ENCODE assay signal across 15 cellular contexts in genomic region chr10:5596611-5597341, GRCh38.
DNase-seq lines count a peak whose midpoint lies in the region; ATAC-seq, FAIRE-seq and TF ChIP-seq lines count a peak whose summit lies in the region.
"Had no signal": no experiment of that assay in that cellular context is flagged by ENCODE, and none has a peak within 500 bp of the region (broad histone marks: within the 10 kb centered on the region; RNA-seq: fewer than 3 reads in every experiment).

No MANE protein-coding gene starts in this region.

- peak overlapping the region in 1 of 2 experiments; percentile 40 for H3K4ac ChIP-seq in mesenchymal stem cell (ENCODE audit: low read depth in 1 of 2, low read length in 2 of 2)

- peak overlapping the region; percentile 39 for H3K9ac ChIP-seq in mesenchymal stem cell (ENCODE audit: low read length)

- H3K4me1 ChIP-seq in A549 (peaks cover 28% of the 10 kb centered on the region), mesenchymal stem cell (ENCODE audit: control insufficient read depth, insufficient read depth, low read depth, low read length) (peaks cover 25% of the 10 kb centered on the region)

- peak overlapping the region; percentile 4 for H2AK5ac ChIP-seq in mesenchymal stem cell (ENCODE audit: low read length, severe bottlenecking)

- H2BK5ac ChIP-seq in mesenchymal stem cell (ENCODE audit: low read depth, low read length, poor library complexity, severe bottlenecking), result no peak overlapping the region

- H3K4me3 ChIP-seq in A549 (no peak overlapping the region), brain microvascular endothelial cell (ENCODE audit: low read depth, low read length) (no peak overlapping the region), mesenchymal stem cell (ENCODE audit: insufficient read depth in 1 of 2, low read depth in 1 of 2, low read length in 2 of 2) (peak overlapping the region in 1 of 2 experiments; percentile 57)
- H3K4me3 ChIP-seq: adrenal gland, tibial nerve had no signal

- peak; percentile 20 to 28; a peak in 3 of 6 replicates for ATAC-seq in A549
- ATAC-seq in stimulated activated effector memory CD8-positive, alpha-beta T cell treated with anti-CD3 and anti-CD28 coated beads, Interleukin-12 subunit alpha, Interleukin-12 subunit beta, amount 100 ng/mL, for 72 hours, result no peak
- no peak for ATAC-seq in HG02571 (IDR thresholded peaks at IDR 0.05; ENCODE audit: unreplicated experiment)

- H3K4me2 ChIP-seq in A549 (peak overlapping the region; percentile 71), mesenchymal stem cell (ENCODE audit: low read length, poor library complexity, severe bottlenecking) (no peak overlapping the region)

- H3K9me3 ChIP-seq in A549 (no peaks in the 10 kb centered on the region), mesenchymal stem cell (ENCODE audit: control insufficient read depth, low read length) (no peaks in the 10 kb centered on the region)
- H3K9me3 ChIP-seq: adrenal gland, tibial nerve had no signal

- DNase-seq in A549 (ENCODE audit: low read depth in 1 of 2, low spot score in 1 of 2) (no peak), HT1080 (ENCODE audit: low read depth) (peak; percentile 28), brain microvascular endothelial cell (no peak), mesenchymal stem cell (peak; percentile 53), SIG-M5 (lab: John Stamatoyannopoulos, UW) (no peak)
- DNase-seq in stimulated activated effector memory CD8-positive, alpha-beta T cell treated with anti-CD3 and anti-CD28 coated beads, Interleukin-12 subunit alpha, Interleukin-12 subunit beta, amount 100 ng/mL, for 72 hours (ENCODE audit: low spot score in 2 of 2), result no peak
- no peak for DNase-seq in stimulated activated CD4-positive, alpha-beta T cell treated with anti-CD3 and anti-CD28 coated beads, Interleukin-4, amount 100 ng/mL, for 4 hours
- DNase-seq: activated T-cell treated with anti-CD3 and anti-CD28 coated beads, Interleukin-2, amount 50 U/mL, for 72 hours; adrenal gland; DMS 273 treated with DMSO at 0.1 percent for 48 hours; hypothalamus; NCI-H1930 had no signal

- FAIRE-seq in A549 (lab: Jason Lieb, UNC), result no peak
- FAIRE-seq: colon had no signal

- no peaks in the 10 kb centered on the region for H3K79me1 ChIP-seq in mesenchymal stem cell (replicated peaks; ENCODE audit: low read length, poor library complexity, severe bottlenecking)

- peak overlapping the region; percentile 57 for H4K8ac ChIP-seq in mesenchymal stem cell (ENCODE audit: low read length)

- H3K18ac ChIP-seq in mesenchymal stem cell (ENCODE audit: low read depth in 1 of 2, low read length in 2 of 2), result peak overlapping the region; percentile 67 to 93

- H3K27me3 ChIP-seq in brain microvascular endothelial cell (replicated peaks), result no peaks in the 10 kb centered on the region
- no peaks in the 10 kb centered on the region for H3K27me3 ChIP-seq in mesenchymal stem cell (ENCODE audit: control insufficient read depth in 1 of 2, insufficient read depth in 1 of 2, low read length in 2 of 2)
- H3K27me3 ChIP-seq: adrenal gland, tibial nerve had no signal

- in situ Hi-C loops in brain microvascular endothelial cell (cut with HindIII; ENCODE audit: low pct_ligation_motif_present, low sequenced_read_pairs), result no loop called here

- H2BK15ac ChIP-seq in mesenchymal stem cell (ENCODE audit: low read depth, poor library complexity, severe bottlenecking), result peak overlapping the region; percentile 38

- H2BK12ac ChIP-seq in mesenchymal stem cell (ENCODE audit: low read length in 2 of 2), result peak overlapping the region; percentile 51 to 82

- 76% methylated on average over 22 of the region's 26 CpGs for WGBS in A549 (ENCODE audit: missing lambda C conversion rate)
- WGBS in mesenchymal stem cell, result 82% methylated on average over 26 of the region's 26 CpGs

- peak overlapping the region; percentile 40 for H2BK120ac ChIP-seq in mesenchymal stem cell (ENCODE audit: low read depth, low read length)

- TF ChIP-seq CTCF in A549 (IDR thresholded peaks at IDR 0.05) (no peak), brain microvascular endothelial cell (IDR thresholded peaks at IDR 0.05; ENCODE audit: low read depth, low read length, missing control alignments) (no peak)

- TF ChIP-seq POLR2A in A549 (IDR thresholded peaks at IDR 0.05; ENCODE audit: low read length), result no peak

- H3K27ac ChIP-seq in A549 (peak overlapping the region; percentile 84 to 85), brain microvascular endothelial cell (peak overlapping the region; percentile 76), mesenchymal stem cell (ENCODE audit: low read length, poor library complexity, severe bottlenecking) (no peak overlapping the region)
- H3K27ac ChIP-seq: tibial nerve had no signal

- no peak for TF ChIP-seq RAD21 in A549 (conservative IDR thresholded peaks at IDR 0.05 in 1 of 2, IDR thresholded peaks at IDR 0.05 in 1 of 2)

- H3K27ac Mint-ChIP-seq in stimulated activated effector memory CD8-positive, alpha-beta T cell treated with anti-CD3 and anti-CD28 coated beads, Interleukin-12 subunit alpha, Interleukin-12 subunit beta, amount 100 ng/mL, for 72 hours, result no peak overlapping the region
- H3K27ac Mint-ChIP-seq: activated T-cell treated with anti-CD3 and anti-CD28 coated beads, Interleukin-2, amount 50 U/mL, for 72 hours had no signal

- peak overlapping the region; percentile 84 for H4K91ac ChIP-seq in mesenchymal stem cell (ENCODE audit: low read length)

- H2AFZ ChIP-seq in mesenchymal stem cell (ENCODE audit: low read depth, low read length), result no peak overlapping the region

- H3K4me3 Mint-ChIP-seq in stimulated activated effector memory CD8-positive, alpha-beta T cell treated with anti-CD3 and anti-CD28 coated beads, Interleukin-12 subunit alpha, Interleukin-12 subunit beta, amount 100 ng/mL, for 72 hours, result no peak overlapping the region
- H3K4me3 Mint-ChIP-seq: activated T-cell treated with anti-CD3 and anti-CD28 coated beads, Interleukin-2, amount 50 U/mL, for 72 hours had no signal

- CTCF ChIA-PET in A549 (lab: Yijun Ruan, JAX), result interaction anchor here (0.5 to 13.9 kb wide), 8 partner anchors 10 to 782 kb away, joined by 3 to 108 read pairs (median 3); no protein-coding TSS in a partner anchor

- H3K14ac ChIP-seq in mesenchymal stem cell (ENCODE audit: low read length in 2 of 2), result peak overlapping the region in 1 of 2 experiments; percentile 95

- H3K23ac ChIP-seq in mesenchymal stem cell (ENCODE audit: low read length in 2 of 2), result no peak overlapping the region

- no peaks in the 10 kb centered on the region for H3K4me1 Mint-ChIP-seq in stimulated activated effector memory CD8-positive, alpha-beta T cell treated with anti-CD3 and anti-CD28 coated beads, Interleukin-12 subunit alpha, Interleukin-12 subunit beta, amount 100 ng/mL, for 72 hours

- POLR2A ChIA-PET in A549 (lab: Yijun Ruan, JAX), result interaction anchor here (1.0 kb wide), 1 partner anchor 48 kb away, joined by 3 read pairs; no protein-coding TSS in a partner anchor

- TF ChIP-seq EP300 in A549 (IDR thresholded peaks at IDR 0.05), result no peak

- no peaks in the 10 kb centered on the region for H3K9me3 Mint-ChIP-seq in stimulated activated effector memory CD8-positive, alpha-beta T cell treated with anti-CD3 and anti-CD28 coated beads, Interleukin-12 subunit alpha, Interleukin-12 subunit beta, amount 100 ng/mL, for 72 hours
- H3K9me3 Mint-ChIP-seq: activated T-cell treated with anti-CD3 and anti-CD28 coated beads, Interleukin-2, amount 50 U/mL, for 72 hours had no signal

- H3K36me3 Mint-ChIP-seq in stimulated activated effector memory CD8-positive, alpha-beta T cell treated with anti-CD3 and anti-CD28 coated beads, Interleukin-12 subunit alpha, Interleukin-12 subunit beta, amount 100 ng/mL, for 72 hours, result no peaks in the 10 kb centered on the region

- no peaks in the 10 kb centered on the region for H3K36me3 ChIP-seq in brain microvascular endothelial cell (replicated peaks)
- H3K36me3 ChIP-seq in mesenchymal stem cell (ENCODE audit: control insufficient read depth in 1 of 2, insufficient read depth in 2 of 2, low read depth in 1 of 2, low read length in 2 of 2), result no peaks in the 10 kb centered on the region
- H3K36me3 ChIP-seq: adrenal gland, tibial nerve had no signal

TF ChIP-seq in A549, 52 proteins besides CTCF, POLR2A, EP300 and RAD21 (continues in another document):
- TF ChIP-seq BCL3 (IDR thresholded peaks at IDR 0.05) (no peak), HOXA7 (CRISPR knock-in tag; IDR thresholded peaks at IDR 0.05) (no peak), FOXS1 (CRISPR knock-in tag; IDR thresholded peaks at IDR 0.05) (no peak), HEYL (CRISPR knock-in tag; IDR thresholded peaks at IDR 0.05) (no peak), TP53 (CRISPR knock-in tag; IDR thresholded peaks at IDR 0.05) (no peak), ZFP36 (IDR thresholded peaks at IDR 0.05; ENCODE audit: borderline replicate concordance, partially characterized antibody) (no peak), MAFK (IDR thresholded peaks at IDR 0.05; ENCODE audit: partially characterized antibody) (no peak), SMC3 (IDR thresholded peaks at IDR 0.05) (no peak), CHD2 (IDR thresholded peaks at IDR 0.05; ENCODE audit: low read length, partially characterized antibody) (no peak), USF2 (IDR thresholded peaks at IDR 0.05) (no peak), ZNF302 (CRISPR knock-in tag; IDR thresholded peaks at IDR 0.05) (no peak), RFX5 (IDR thresholded peaks at IDR 0.05) (no peak), PHF8 (IDR thresholded peaks at IDR 0.05; ENCODE audit: borderline replicate concordance, low read depth) (no peak), GATA3 (IDR thresholded peaks at IDR 0.05; ENCODE audit: borderline replicate concordance) (no peak), FOSB (CRISPR knock-in tag; IDR thresholded peaks at IDR 0.05) (no peak)

Comparison
In these comparisons a context has a peak if more than half of its experiments do, and no peak if none do; other contexts are left out.
1. ATAC-seq: peak in A549 (2 of 2); none in stimulated activated effector memory CD8-positive, alpha-beta T cell treated with anti-CD3 and anti-CD28 coated beads, Interleukin-12 subunit alpha, Interleukin-12 subunit beta, amount 100 ng/mL, for 72 hours (single experiment) and HG02571 (single experiment).
2. DNase-seq: peak in HT1080 (single experiment) and mesenchymal stem cell (single experiment); none in A549 (0 of 2), brain microvascular endothelial cell (single experiment), stimulated activated effector memory CD8-positive, alpha-beta T cell treated with anti-CD3 and anti-CD28 coated beads, Interleukin-12 subunit alpha, Interleukin-12 subunit beta, amount 100 ng/mL, for 72 hours (0 of 2), stimulated activated CD4-positive, alpha-beta T cell treated with anti-CD3 and anti-CD28 coated beads, Interleukin-4, amount 100 ng/mL, for 4 hours (0 of 2) and SIG-M5 (single experiment).